8 cellular contexts compared by ENCODE assay signal in genomic region chr4:123452585-123452984, GRCh38. TPM values are rescaled to one million over a fixed set of nuclear protein-coding genes. Genes with fewer than 3 reads are reported as not detected.
DNase-seq lines count a peak whose midpoint lies in the region; ATAC-seq and TF ChIP-seq lines count a peak whose summit lies in the region.

No MANE protein-coding gene starts in this region.

- peaks cover 0 to 7% (median 4%) of the 10 kb centered on the region in 3 donors for H3K4me1 ChIP-seq in gastroesophageal sphincter

- BruUV-seq in Calu3 (replicated peaks; lab: Mats Ljungman, UMichigan) = no TSS peak

- no peaks in the 10 kb centered on the region for H3K27me3 Mint-ChIP-seq in Calu3 (ENCODE audit: unreplicated experiment)

- H3K27ac Mint-ChIP-seq in Calu3 (ENCODE audit: unreplicated experiment) = no peak overlapping the region

- no peak overlapping the region for H3K4me3 ChIP-seq in gastroesophageal sphincter

- TF ChIP-seq EP300 in gastroesophageal sphincter (IDR thresholded peaks at IDR 0.05) = no peak

- intact Hi-C loops in Calu3 (cut with micrococcal nuclease; ENCODE audit: unreplicated experiment) = no loop called here

- TF ChIP-seq POLR2A in gastroesophageal sphincter (IDR thresholded peaks at IDR 0.05) = no peak

- DNase-seq in ELR (ENCODE audit: low read depth) (peak; percentile 94), NCI-H1092 treated with DMSO at 0.1 percent for 48 hours (lab: John Stamatoyannopoulos, UW) (peak; percentile 55), cerebellum (ENCODE audit: low spot score) (peak; percentile 2), occipital lobe (lab: John Stamatoyannopoulos, UW) (peak; percentile 20), Calu3 (no peak)

- H3K36me3 Mint-ChIP-seq in Calu3 (ENCODE audit: insufficient read depth, unreplicated experiment) = no peaks in the 10 kb centered on the region

- H3K9me3 Mint-ChIP-seq in Calu3 (ENCODE audit: low read depth, unreplicated experiment) = no peaks in the 10 kb centered on the region

- no peaks in the 10 kb centered on the region for H3K36me3 ChIP-seq in gastroesophageal sphincter

- TF ChIP-seq CTCF in Calu3 (IDR thresholded peaks at IDR 0.05; ENCODE audit: unreplicated experiment) (no peak), gastroesophageal sphincter (IDR thresholded peaks at IDR 0.05) (no peak)

- ATAC-seq in GM18861 (IDR thresholded peaks at IDR 0.05; ENCODE audit: unreplicated experiment) = no peak
- ATAC-seq in gastroesophageal sphincter = no peak
- ATAC-seq in GM21526 (IDR thresholded peaks at IDR 0.05; ENCODE audit: low FRiP score, unreplicated experiment) = no peak

- no peaks in the 10 kb centered on the region for H3K27me3 ChIP-seq in gastroesophageal sphincter

- peaks cover 14% of the 10 kb centered on the region for H3K4me1 Mint-ChIP-seq in Calu3 (ENCODE audit: low read depth, unreplicated experiment)

- H3K27ac ChIP-seq in gastroesophageal sphincter = no peak overlapping the region

- CTCF ChIA-PET in Calu3 (lab: Charles Lee) = no interaction called here

- H3K4me3 Mint-ChIP-seq in Calu3 (ENCODE audit: low read depth, unreplicated experiment) = no peak overlapping the region

- H3K9me3 ChIP-seq in gastroesophageal sphincter = no peaks in the 10 kb centered on the region

RNA-seq across cellular contexts. Expression of gene SPRY1, which starts 56.0 kb away (rescaled TPM):
- total RNA-seq in cerebellum (29.6 TPM), occipital lobe (12.9 TPM), Calu3 (2022) (38.5 and 45.5 TPM in 2 replicates), gastroesophageal sphincter (100 to 1,000 TPM in 2 of 4 donors, 10 to 100 TPM in 2; 79.3 to 118 (median 98.4) TPM)
